Comparison of ENCODE assay signal across 24 cellular contexts in genomic region chr9:13205824-13206223, GRCh38.
"Had no signal": no experiment of that assay in that cellular context is flagged by ENCODE, and none has a peak within 500 bp of the region (broad histone marks: within the 10 kb centered on the region; RNA-seq: fewer than 3 reads in every experiment).

No MANE protein-coding gene starts in this region.

- H3K9me3 Mint-ChIP-seq: dendritic cell treated with granulocyte-macrophage colony-stimulating factor and Interleukin-4, amounts not matched to agents 40 ng/mL and 50 ng/mL, for 4 days had no signal

- ATAC-seq: activated naive CD8-positive, alpha-beta T cell treated with anti-CD3 and anti-CD28 coated beads, Interleukin-2, amount 50 U/mL, for 24 hours had no signal

- H3K4me1 ChIP-seq: esophagus squamous epithelium, tibial artery had no signal

- H3K4me1 Mint-ChIP-seq: activated naive CD4-positive, alpha-beta T cell treated with anti-CD3 and anti-CD28 coated beads, Interleukin-2, amount 10 ng/mL, durations not matched to agents 7 days and 5 days; activated naive CD8-positive, alpha-beta T cell treated with anti-CD3 and anti-CD28 coated beads, Interleukin-2, amount 50 U/mL, for 24 hours had no signal

- H3K4me3 ChIP-seq: esophagus squamous epithelium, tibial artery had no signal

- H3K27me3 ChIP-seq: brain microvascular endothelial cell, esophagus squamous epithelium, tibial artery had no signal

- H3K36me3 Mint-ChIP-seq: activated naive CD4-positive, alpha-beta T cell treated with anti-CD3 and anti-CD28 coated beads, Interleukin-2, amount 10 ng/mL, durations not matched to agents 7 days and 5 days had no signal

- H3K27ac ChIP-seq: brain microvascular endothelial cell, esophagus squamous epithelium, tibial artery, VCaP had no signal

- H3K9me3 ChIP-seq: esophagus squamous epithelium, tibial artery had no signal

- H3K27ac Mint-ChIP-seq: activated naive CD4-positive, alpha-beta T cell treated with anti-CD3 and anti-CD28 coated beads, Interleukin-2, amount 10 ng/mL, durations not matched to agents 7 days and 5 days; activated naive CD8-positive, alpha-beta T cell treated with anti-CD3 and anti-CD28 coated beads, Interleukin-2, amount 50 U/mL, for 24 hours; dendritic cell treated with granulocyte-macrophage colony-stimulating factor and Interleukin-4, amounts not matched to agents 40 ng/mL and 50 ng/mL, for 4 days had no signal

- H3K4me3 Mint-ChIP-seq: activated naive CD4-positive, alpha-beta T cell treated with anti-CD3 and anti-CD28 coated beads, Interleukin-2, amount 10 ng/mL, durations not matched to agents 7 days and 5 days; activated naive CD8-positive, alpha-beta T cell treated with anti-CD3 and anti-CD28 coated beads, Interleukin-2, amount 50 U/mL, for 24 hours; dendritic cell treated with granulocyte-macrophage colony-stimulating factor and Interleukin-4, amounts not matched to agents 40 ng/mL and 50 ng/mL, for 4 days had no signal

- H3K27me3 Mint-ChIP-seq: activated naive CD4-positive, alpha-beta T cell treated with anti-CD3 and anti-CD28 coated beads, Interleukin-2, amount 10 ng/mL, durations not matched to agents 7 days and 5 days; activated naive CD8-positive, alpha-beta T cell treated with anti-CD3 and anti-CD28 coated beads, Interleukin-2, amount 50 U/mL, for 24 hours; dendritic cell treated with granulocyte-macrophage colony-stimulating factor and Interleukin-4, amounts not matched to agents 40 ng/mL and 50 ng/mL, for 4 days had no signal

- FAIRE-seq: endothelial cell of umbilical vein, keratinocyte had no signal

- DNase-seq: activated CD4-positive, CD25-positive, alpha-beta regulatory T cell treated with anti-CD3 and anti-CD28 coated beads, Interleukin-2, amount 50 U/mL, for 72 hours; activated CD8-positive, alpha-beta memory T cell treated with anti-CD3 and anti-CD28 coated beads for 24 hours; activated CD8-positive, alpha-beta memory T cell treated with anti-CD3 and anti-CD28 coated beads, Interleukin-2, amount 50 U/mL, for 48 hours; activated effector memory CD4-positive, alpha-beta T cell treated with Interleukin-2 at 50 U/mL for 16 hours; activated naive CD4-positive, alpha-beta T cell treated with anti-CD3 and anti-CD28 coated beads, Interleukin-2, amount 10 ng/mL, durations not matched to agents 7 days and 5 days; activated naive CD8-positive, alpha-beta T cell treated with anti-CD3 and anti-CD28 coated beads, Interleukin-2, amount 50 U/mL, for 24 hours; activated T-cell treated with anti-CD3 and anti-CD28 coated beads, Interleukin-2, amount 50 U/mL, for 48 hours; aorta; brain microvascular endothelial cell; cerebellar nuclear complex; effector CD8-positive, alpha-beta T cell; esophagus squamous epithelium; foreskin melanocyte; glutamatergic neuron; hypothalamus; stimulated activated CD4-positive, alpha-beta T cell treated with anti-CD3 and anti-CD28 coated beads, Interleukin-12 subunit alpha, Interleukin-12 subunit beta, amount 100 ng/mL, for 4 hours; stimulated activated CD4-positive, alpha-beta T cell treated with anti-CD3 and anti-CD28 coated beads, Interleukin-1b, Interleukin-23, amount 100 ng/mL, for 48 hours; stimulated activated CD8-positive, alpha-beta memory T cell treated with anti-CD3 and anti-CD28 coated beads, Interleukin-4, amount 100 ng/mL, for 48 hours; stimulated activated naive CD4-positive, alpha-beta T cell; tibial artery had no signal
